27 cellular contexts compared by ENCODE assay signal in the genomic region with DNA sequence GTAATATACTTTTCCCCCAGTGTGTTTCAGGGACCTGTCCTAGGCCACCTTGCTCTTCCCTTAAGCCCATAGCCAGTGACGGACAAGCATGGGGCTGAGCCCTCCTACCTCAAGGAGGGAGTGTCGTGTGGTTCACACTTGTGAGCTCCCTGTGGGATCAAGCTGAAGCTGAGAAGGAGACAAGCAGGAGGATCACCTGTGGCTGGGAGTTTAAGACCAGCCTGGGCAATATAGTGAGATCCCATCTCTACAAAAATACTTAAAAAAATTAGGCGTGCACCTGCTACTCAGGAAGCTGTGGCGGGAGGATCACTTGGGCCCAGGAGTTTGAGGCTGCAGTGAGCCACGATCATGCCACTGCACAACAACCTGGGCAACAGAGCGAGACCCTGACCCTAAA.
"Had no signal": no experiment of that assay in that cellular context is flagged by ENCODE, and none has a peak within 500 bp of the region (broad histone marks: within the 10 kb centered on the region; RNA-seq: fewer than 3 reads in every experiment).

No MANE protein-coding gene starts in this region.

- ATAC-seq: left colon; left lung; lower lobe of right lung; naive thymus-derived CD8-positive, alpha-beta T cell; pancreas; stimulated activated memory B cell treated with anti-CD40 and anti-IgM and Interleukin-4, amounts not matched to agents 10 μg/mL and 1 μg/mL and 100 μg/mL, for 72 hours; stimulated activated naive CD8-positive, alpha-beta T cell treated with anti-CD3 and anti-CD28 coated beads, Interleukin-15, Interleukin-2, amounts not matched to agents 100 U/mL and 50 U/mL, for 24 hours had no signal

- H3K4me1 ChIP-seq: lower lobe of right lung, pancreas, prostate gland, sigmoid colon, stomach, testis, thyroid gland, transverse colon, upper lobe of left lung, vagina had no signal

- H3K9me3 Mint-ChIP-seq: immature natural killer cell; naive thymus-derived CD8-positive, alpha-beta T cell; stimulated activated memory B cell treated with anti-CD40 and anti-IgM and Interleukin-4, amounts not matched to agents 10 μg/mL and 1 μg/mL and 100 μg/mL, for 72 hours had no signal

- H3K4me3 Mint-ChIP-seq: immature natural killer cell; naive thymus-derived CD8-positive, alpha-beta T cell; stimulated activated memory B cell treated with anti-CD40 and anti-IgM and Interleukin-4, amounts not matched to agents 10 μg/mL and 1 μg/mL and 100 μg/mL, for 72 hours had no signal

- H3K27me3 Mint-ChIP-seq: naive thymus-derived CD8-positive, alpha-beta T cell; stimulated activated memory B cell treated with anti-CD40 and anti-IgM and Interleukin-4, amounts not matched to agents 10 μg/mL and 1 μg/mL and 100 μg/mL, for 72 hours had no signal

- H3K27me3 ChIP-seq: left lung, pancreas, sigmoid colon, spleen, stomach, testis, thyroid gland, transverse colon, upper lobe of left lung, vagina had no signal

- H3K4me1 Mint-ChIP-seq: stimulated activated memory B cell treated with anti-CD40 and anti-IgM and Interleukin-4, amounts not matched to agents 10 μg/mL and 1 μg/mL and 100 μg/mL, for 72 hours had no signal

- H3K27ac ChIP-seq: left lung, lower lobe of right lung, pancreas, prostate gland, sigmoid colon, spleen, stomach, testis, thyroid gland, transverse colon, upper lobe of left lung, vagina had no signal

- H3K4me3 ChIP-seq: left lung, lower lobe of right lung, pancreas, prostate gland, sigmoid colon, spleen, stomach, testis, thyroid gland, transverse colon, upper lobe of left lung, vagina had no signal

- H3K9me3 ChIP-seq: left lung, lower lobe of right lung, pancreas, prostate gland, sigmoid colon, spleen, stomach, testis, thyroid gland, transverse colon, upper lobe of left lung, vagina had no signal

- FAIRE-seq: islet of Langerhans, kidney, pancreas, small intestine had no signal

- DNase-seq: hypothalamus; immature natural killer cell; kidney; left colon; left lung; lower lobe of right lung; mammary epithelial cell; mesenchymal stem cell; naive thymus-derived CD8-positive, alpha-beta T cell; pancreas; posterior cingulate gyrus; retina; right cardiac atrium; sigmoid colon; small intestine; spleen; stimulated activated CD4-positive, alpha-beta T cell treated with anti-CD3 and anti-CD28 coated beads, Interleukin-4, amount 100 ng/mL, for 24 hours; stimulated activated naive CD8-positive, alpha-beta T cell treated with anti-CD3 and anti-CD28 coated beads, Interleukin-15, Interleukin-2, amounts not matched to agents 100 U/mL and 50 U/mL, for 24 hours; stomach; testis; thyroid gland; transverse colon; upper lobe of left lung had no signal
